27 cellular contexts compared by ENCODE assay signal in genomic region chr17:80768936-80769335, GRCh38.
"Had no signal": no experiment of that assay in that cellular context is flagged by ENCODE, and none has a peak within 500 bp of the region (broad histone marks: within the 10 kb centered on the region; RNA-seq: fewer than 3 reads in every experiment).

No MANE protein-coding gene starts in this region.

- H3K4me2 ChIP-seq: hepatocyte had no signal

- H3K27me3 ChIP-seq: brain microvascular endothelial cell, gastroesophageal sphincter, hepatocyte, pancreas, spleen, tibial nerve had no signal

- H3K27ac Mint-ChIP-seq: activated CD4-positive, alpha-beta memory T cell treated with anti-CD3 and anti-CD28 coated beads for 36 hours; activated T-cell treated with anti-CD3 and anti-CD28 coated beads, Interleukin-2, amount 50 U/mL, for 24 hours; activated T-helper 17 cell treated with anti-CD3 and anti-CD28 coated beads, Interleukin-2, amount 50 U/mL, for 72 hours; T-helper 1 cell treated with Interleukin-12 subunit alpha and Interleukin-12 subunit beta and Interleukin-4 antibody, amounts not matched to agents 30 μg/mL and 1 μg/mL, for 36 hours had no signal

- ATAC-seq: activated T-helper 17 cell treated with anti-CD3 and anti-CD28 coated beads, Interleukin-2, amount 50 U/mL, for 72 hours; gastroesophageal sphincter; left cardiac atrium; left ventricle myocardium superior; pancreas had no signal

- H3K36me3 ChIP-seq: brain microvascular endothelial cell, pancreas had no signal

- FAIRE-seq: astrocyte, endothelial cell of umbilical vein, keratinocyte, pancreas, TTC549 had no signal

- DNase-seq: activated CD4-positive, alpha-beta memory T cell treated with anti-CD3 and anti-CD28 coated beads for 36 hours; activated CD4-positive, alpha-beta T cell treated with anti-CD3 and anti-CD28 coated beads for 48 hours; activated CD8-positive, alpha-beta memory T cell treated with anti-CD3 and anti-CD28 coated beads, Interleukin-2, amount 50 U/mL, for 4 hours; activated naive CD4-positive, alpha-beta T cell; activated T-cell treated with anti-CD3 and anti-CD28 coated beads, Interleukin-2, amount 50 U/mL, for 24 hours; amniotic stem cell; brain microvascular endothelial cell; caudate nucleus; cortex of kidney; left cardiac atrium; left ventricle myocardium superior; nephron progenitor cell; pancreas; psoas muscle; spleen; stimulated activated naive CD4-positive, alpha-beta T cell treated with Interleukin-2 at 50 U/mL for 16 hours; T-helper 9 cell had no signal

- H3K4me3 ChIP-seq: gastroesophageal sphincter, hepatocyte, pancreas, psoas muscle, spleen, tibial nerve had no signal

- H3K4me1 ChIP-seq: pancreas had no signal

- H3K9me3 Mint-ChIP-seq: activated CD4-positive, alpha-beta memory T cell treated with anti-CD3 and anti-CD28 coated beads for 36 hours; activated T-cell treated with anti-CD3 and anti-CD28 coated beads, Interleukin-2, amount 50 U/mL, for 24 hours; activated T-helper 17 cell treated with anti-CD3 and anti-CD28 coated beads, Interleukin-2, amount 50 U/mL, for 72 hours; nephron progenitor cell; T-helper 1 cell treated with Interleukin-12 subunit alpha and Interleukin-12 subunit beta and Interleukin-4 antibody, amounts not matched to agents 30 μg/mL and 1 μg/mL, for 36 hours had no signal

- H3K4me3 Mint-ChIP-seq: activated CD4-positive, alpha-beta memory T cell treated with anti-CD3 and anti-CD28 coated beads for 36 hours; activated T-cell treated with anti-CD3 and anti-CD28 coated beads, Interleukin-2, amount 50 U/mL, for 24 hours; activated T-helper 17 cell treated with anti-CD3 and anti-CD28 coated beads, Interleukin-2, amount 50 U/mL, for 72 hours; nephron progenitor cell; T-helper 1 cell treated with Interleukin-12 subunit alpha and Interleukin-12 subunit beta and Interleukin-4 antibody, amounts not matched to agents 30 μg/mL and 1 μg/mL, for 36 hours had no signal

- H3K9me3 ChIP-seq: gastroesophageal sphincter, pancreas, psoas muscle, spleen, tibial nerve had no signal

- H3K27me3 Mint-ChIP-seq: activated CD4-positive, alpha-beta memory T cell treated with anti-CD3 and anti-CD28 coated beads for 36 hours; activated T-cell treated with anti-CD3 and anti-CD28 coated beads, Interleukin-2, amount 50 U/mL, for 24 hours; activated T-helper 17 cell treated with anti-CD3 and anti-CD28 coated beads, Interleukin-2, amount 50 U/mL, for 72 hours had no signal

- H3K27ac ChIP-seq: brain microvascular endothelial cell, gastroesophageal sphincter, hepatocyte, pancreas, psoas muscle, spleen, tibial nerve, VCaP had no signal
